23 cellular contexts compared by ENCODE assay signal in the genomic region with DNA sequence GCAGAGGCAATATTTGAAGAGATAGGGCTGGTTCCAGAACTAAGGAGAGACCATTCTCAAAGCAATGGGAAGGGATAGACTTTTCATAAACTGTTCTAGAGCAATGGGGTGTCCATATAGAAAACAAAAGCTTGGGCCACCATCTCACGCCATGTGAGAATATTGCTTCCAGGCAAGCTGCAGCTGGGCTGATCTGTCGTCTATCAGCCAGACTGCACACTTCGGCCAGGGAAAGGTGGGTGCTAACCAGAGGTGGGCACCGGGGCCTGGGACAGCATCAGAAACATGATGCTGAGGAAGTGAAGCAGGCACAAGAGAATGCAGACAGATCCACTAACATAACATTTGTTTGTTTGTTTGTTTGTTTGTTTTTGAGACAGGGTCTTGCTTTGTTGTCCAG. TPM values are rescaled to one million over a fixed set of nuclear protein-coding genes. Genes with fewer than 3 reads are reported as not detected.
"Had no signal": no experiment of that assay in that cellular context is flagged by ENCODE, and none has a peak within 500 bp of the region (broad histone marks: within the 10 kb centered on the region; RNA-seq: fewer than 3 reads in every experiment).

No MANE protein-coding gene starts in this region.

- H3K36me3 ChIP-seq: adrenal gland, heart right ventricle, left lung, neural progenitor cell, ovary, prostate gland, thoracic aorta, upper lobe of left lung, WERI-Rb-1 had no signal

- H3K9me3 ChIP-seq: adrenal gland, heart right ventricle, left lung, ovary, prostate gland, thoracic aorta, upper lobe of left lung had no signal

- ATAC-seq: activated CD8-positive, alpha-beta memory T cell treated with anti-CD3 and anti-CD28 coated beads, Interleukin-2, amount 10 ng/mL, durations not matched to agents 7 days and 5 days; activated CD8-positive, alpha-beta T cell treated with anti-CD3 and anti-CD28 coated beads for 36 hours; heart right ventricle; left lung; naive thymus-derived CD8-positive, alpha-beta T cell had no signal

- H3K4me1 ChIP-seq: neural progenitor cell, prostate gland had no signal

- H3K9ac ChIP-seq: neural progenitor cell had no signal

- DNase-seq: activated CD4-positive, alpha-beta T cell treated with anti-CD3 and anti-CD28 coated beads, Interleukin-2, amount 10 ng/mL, durations not matched to agents 7 days and 5 days; activated CD4-positive, CD25-positive, alpha-beta regulatory T cell treated with anti-CD3 and anti-CD28 coated beads, Interleukin-2, amount 50 U/mL, for 72 hours; activated CD8-positive, alpha-beta T cell treated with anti-CD3 and anti-CD28 coated beads for 36 hours; activated naive CD4-positive, alpha-beta T cell; cerebellar nuclear complex; effector CD4-positive, alpha-beta T cell; foreskin fibroblast; left lung; naive thymus-derived CD8-positive, alpha-beta T cell; stimulated activated CD4-positive, alpha-beta T cell treated with anti-CD3 and anti-CD28 coated beads, Interleukin-4, amount 100 ng/mL, for 1 hour; stimulated activated naive CD4-positive, alpha-beta T cell; T-helper 1 cell; upper lobe of left lung; WERI-Rb-1 had no signal

- H3K27ac ChIP-seq: adrenal gland, heart right ventricle, left lung, neural progenitor cell, ovary, prostate gland, thoracic aorta, upper lobe of left lung, WERI-Rb-1 had no signal

- H3K4me3 ChIP-seq: adrenal gland, heart right ventricle, left lung, lung, neural progenitor cell, ovary, prostate gland, thoracic aorta, upper lobe of left lung had no signal

- H3K4me2 ChIP-seq: neural progenitor cell had no signal

- H2AFZ ChIP-seq: neural progenitor cell had no signal

- H3K27me3 ChIP-seq: adrenal gland, heart right ventricle, left lung, neural progenitor cell, ovary, upper lobe of left lung had no signal

RNA-seq across cellular contexts. Expression of gene MYO7B, which starts 43.7 kb away (rescaled TPM):
- total RNA-seq: epithelial cell of proximal tubule had no signal
